Comparison of ENCODE assay signal across 9 cellular contexts in genomic region chr11:64848779-64849599, GRCh38. TPM values are rescaled to one million over a fixed set of nuclear protein-coding genes. Genes with fewer than 3 reads are reported as not detected.
A peak's percentile ranks its signal among the peaks of the same experiment; 100 is the strongest.
DNase-seq lines count a peak whose midpoint lies in the region; ATAC-seq and TF ChIP-seq lines count a peak whose summit lies in the region.
"Had no signal": no experiment of that assay in that cellular context is flagged by ENCODE, and none has a peak within 500 bp of the region (broad histone marks: within the 10 kb centered on the region; RNA-seq: fewer than 3 reads in every experiment).

No MANE protein-coding gene starts in this region.

- H3K27ac Mint-ChIP-seq in HFFc6, result peak overlapping the region; percentile 23; the same call in 1 of the 2 replicates

- H3K4me1 ChIP-seq in ascending aorta (peaks cover 20 to 24% of the 10 kb centered on the region in 2 donors), mucosa of stomach (ENCODE audit: control insufficient read depth, insufficient read depth, low read length) (peaks cover 76% of the 10 kb centered on the region)

- H3K4me3 Mint-ChIP-seq in HFFc6, result no peak overlapping the region; the same call in 1 of the 2 replicates

- H3K36me3 ChIP-seq in GM06990 (ENCODE audit: control insufficient read depth, insufficient read depth, low read length) (peaks cover 11% of the 10 kb centered on the region), ascending aorta (peaks cover 12 to 19% of the 10 kb centered on the region in 2 donors), mucosa of stomach (ENCODE audit: control insufficient read depth, insufficient read depth, low read length) (no peaks in the 10 kb centered on the region), MG63 (peaks cover 18% of the 10 kb centered on the region)

- TF ChIP-seq CTCF in GM06990 (IDR thresholded peaks at IDR 0.05; ENCODE audit: insufficient read depth, low read length, poor library complexity, severe bottlenecking) (peak; percentile 40), HFFc6 (IDR thresholded peaks at IDR 0.05) (peak; percentile 47; the same call in 1 of the 2 replicates), ascending aorta (IDR thresholded peaks at IDR 0.05) (no peak), coronary artery (IDR thresholded peaks at IDR 0.05) (no peak)

- no peak for ATAC-seq in HG03135 (IDR thresholded peaks at IDR 0.05; ENCODE audit: unreplicated experiment)

- peak overlapping the region; percentile 72 to 95 for H3K27ac ChIP-seq in ascending aorta
- peak overlapping the region in 1 of 2 donors; percentile 72 for H3K27ac ChIP-seq in coronary artery

- H3K4me3 ChIP-seq in GM06990 (replicated peaks; ENCODE audit: low read depth, low read length) (no peak overlapping the region), ascending aorta (no peak overlapping the region), mucosa of stomach (ENCODE audit: low read length) (no peak overlapping the region), MG63 (no peak overlapping the region), coronary artery (no peak overlapping the region)

- intact Hi-C loops in ascending aorta (cut with DNase I), result loop anchor here (5.0 kb wide), 1 partner anchor 163 kb away; the partner anchor contains the start of gene ARL2

- H3K9me3 Mint-ChIP-seq in HFFc6, result no peaks in the 10 kb centered on the region

- no peaks in the 10 kb centered on the region for H3K27me3 ChIP-seq in GM06990 (replicated peaks; ENCODE audit: control insufficient read depth, insufficient read depth, low read length)
- H3K27me3 ChIP-seq in ascending aorta, result no peaks in the 10 kb centered on the region
- no peaks in the 10 kb centered on the region for H3K27me3 ChIP-seq in mucosa of stomach (ENCODE audit: control insufficient read depth, insufficient read depth, low read length)
- H3K27me3 ChIP-seq in MG63, result no peaks in the 10 kb centered on the region

- H3K36me3 Mint-ChIP-seq in HFFc6 (ENCODE audit: low read depth), result peaks cover 4% of the 10 kb centered on the region

- H3K9me3 ChIP-seq in ascending aorta (no peaks in the 10 kb centered on the region), mucosa of stomach (ENCODE audit: control insufficient read depth, low read length) (no peaks in the 10 kb centered on the region), MG63 (no peaks in the 10 kb centered on the region)

- H3K4me1 Mint-ChIP-seq in HFFc6 (ENCODE audit: low read depth), result peaks cover 35% of the 10 kb centered on the region

- DNase-seq in GM06990 (ENCODE audit: extremely low read depth, insufficient read length) (no peak), HFFc6 (no peak), ascending aorta (ENCODE audit: low spot score in 2 of 2) (no peak), epidermal melanocyte (ENCODE audit: insufficient read length, low spot score) (no peak), MG63 (no peak), coronary artery (ENCODE audit: low spot score) (no peak)
- DNase-seq: stimulated activated CD4-positive, alpha-beta T cell treated with anti-CD3 and anti-CD28 coated beads, Interleukin-4, amount 100 ng/mL, for 24 hours had no signal

- peaks cover 18% of the 10 kb centered on the region for H3K27me3 Mint-ChIP-seq in HFFc6 (ENCODE audit: insufficient read depth)

- peak overlapping the region; percentile 28 for H3K9ac ChIP-seq in mucosa of stomach (ENCODE audit: low read length)

RNA-seq across cellular contexts. Expression of gene CDC42BPG, which starts 4.5 kb away (rescaled TPM):
- under 1 TPM in 5 of 6 experiments, not detected in 1; 0.02 to 0.21 (median 0.05) TPM for total RNA-seq in HFFc6 (2021; fragmentation: NEBNext Ultra II Directional; extraction: Animal tissue kit (Norgen Biotek cat#: 25700))
- not detected for total RNA-seq in ascending aorta
- total RNA-seq in MG63 (2014; rRNA removed; shearing (Covaris generic); ENCODE audit: low replicate concordance), result 0.07 and 0.36 TPM in 2 replicates

RNA-seq across cellular contexts. Expression of gene EHD1, which starts 29.4 kb away (rescaled TPM):
- total RNA-seq in HFFc6 (2021; fragmentation: NEBNext Ultra II Directional; extraction: Animal tissue kit (Norgen Biotek cat#: 25700)), result 100 to 1,000 TPM; 189 to 227 (median 197) TPM
- 216 TPM for total RNA-seq in ascending aorta
- 62.9 and 64.8 TPM in 2 replicates for total RNA-seq in MG63 (2014; rRNA removed; shearing (Covaris generic); ENCODE audit: low replicate concordance)

RNA-seq across cellular contexts. Expression of gene MEN1, which starts 38.6 kb away (rescaled TPM):
- total RNA-seq in HFFc6 (2021; fragmentation: NEBNext Ultra II Directional; extraction: Animal tissue kit (Norgen Biotek cat#: 25700)), result 10 to 100 TPM; 23.9 to 35.5 (median 26.9) TPM
- 36.6 TPM for total RNA-seq in ascending aorta
- total RNA-seq in MG63 (2014; rRNA removed; shearing (Covaris generic); ENCODE audit: low replicate concordance), result 9.2 and 13.3 TPM in 2 replicates

RNA-seq across cellular contexts. Expression of gene MAP4K2, which starts 46.0 kb away (rescaled TPM):
- 10 to 100 TPM; 18.0 to 21.6 (median 20.9) TPM for total RNA-seq in HFFc6 (2021; fragmentation: NEBNext Ultra II Directional; extraction: Animal tissue kit (Norgen Biotek cat#: 25700))
- 34.0 TPM for total RNA-seq in ascending aorta
- 6.2 and 14.8 TPM in 2 replicates for total RNA-seq in MG63 (2014; rRNA removed; shearing (Covaris generic); ENCODE audit: low replicate concordance)

Comparison
In these comparisons a context has a peak if more than half of its experiments do, and no peak if none do; other contexts are left out.
1. CTCF ChIP-seq: peak in GM06990 (single experiment) and HFFc6 (single experiment); none in ascending aorta (0 of 3) and coronary artery (single experiment).